In genomic region chr10:132632851-132633684, GRCh38 we compare ENCODE assay signal across 1 cellular context.
TF ChIP-seq lines count a peak whose summit lies in the region.

No MANE protein-coding gene starts in this region.

TF ChIP-seq in WTC11, 78 proteins besides CTCF, POLR2A, EP300 and RAD21 (continued from another document):
- TF ChIP-seq, protein P1, sequence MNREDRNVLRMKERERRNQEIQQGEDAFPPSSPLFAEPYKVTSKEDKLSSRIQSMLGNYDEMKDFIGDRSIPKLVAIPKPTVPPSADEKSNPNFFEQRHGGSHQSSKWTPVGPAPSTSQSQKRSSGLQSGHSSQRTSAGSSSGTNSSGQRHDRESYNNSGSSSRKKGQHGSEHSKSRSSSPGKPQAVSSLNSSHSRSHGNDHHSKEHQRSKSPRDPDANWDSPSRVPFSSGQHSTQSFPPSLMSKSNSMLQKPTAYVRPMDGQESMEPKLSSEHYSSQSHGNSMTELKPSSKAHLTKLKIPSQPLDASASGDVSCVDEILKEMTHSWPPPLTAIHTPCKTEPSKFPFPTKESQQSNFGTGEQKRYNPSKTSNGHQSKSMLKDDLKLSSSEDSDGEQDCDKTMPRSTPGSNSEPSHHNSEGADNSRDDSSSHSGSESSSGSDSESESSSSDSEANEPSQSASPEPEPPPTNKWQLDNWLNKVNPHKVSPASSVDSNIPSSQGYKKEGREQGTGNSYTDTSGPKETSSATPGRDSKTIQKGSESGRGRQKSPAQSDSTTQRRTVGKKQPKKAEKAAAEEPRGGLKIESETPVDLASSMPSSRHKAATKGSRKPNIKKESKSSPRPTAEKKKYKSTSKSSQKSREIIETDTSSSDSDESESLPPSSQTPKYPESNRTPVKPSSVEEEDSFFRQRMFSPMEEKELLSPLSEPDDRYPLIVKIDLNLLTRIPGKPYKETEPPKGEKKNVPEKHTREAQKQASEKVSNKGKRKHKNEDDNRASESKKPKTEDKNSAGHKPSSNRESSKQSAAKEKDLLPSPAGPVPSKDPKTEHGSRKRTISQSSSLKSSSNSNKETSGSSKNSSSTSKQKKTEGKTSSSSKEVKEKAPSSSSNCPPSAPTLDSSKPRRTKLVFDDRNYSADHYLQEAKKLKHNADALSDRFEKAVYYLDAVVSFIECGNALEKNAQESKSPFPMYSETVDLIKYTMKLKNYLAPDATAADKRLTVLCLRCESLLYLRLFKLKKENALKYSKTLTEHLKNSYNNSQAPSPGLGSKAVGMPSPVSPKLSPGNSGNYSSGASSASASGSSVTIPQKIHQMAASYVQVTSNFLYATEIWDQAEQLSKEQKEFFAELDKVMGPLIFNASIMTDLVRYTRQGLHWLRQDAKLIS (CRISPR knock-in tag; IDR thresholded peaks at IDR 0.05; ENCODE audit: borderline replicate concordance) = no peak
- TF ChIP-seq CBFB (CRISPR knock-in tag; IDR thresholded peaks at IDR 0.05; ENCODE audit: low read depth) = no peak
- TF ChIP-seq ZNF396 (CRISPR knock-in tag; IDR thresholded peaks at IDR 0.05; ENCODE audit: borderline replicate concordance) = no peak
- no peak for TF ChIP-seq ELF4 (CRISPR knock-in tag; IDR thresholded peaks at IDR 0.05; ENCODE audit: low read depth)
- no peak for TF ChIP-seq KAT7 (CRISPR knock-in tag; IDR thresholded peaks at IDR 0.05; ENCODE audit: borderline replicate concordance)
- TF ChIP-seq NR1H2 (CRISPR knock-in tag; IDR thresholded peaks at IDR 0.05) = no peak
- no peak for TF ChIP-seq ESRRA (CRISPR knock-in tag; IDR thresholded peaks at IDR 0.05; ENCODE audit: borderline replicate concordance)
- TF ChIP-seq ETV6 (CRISPR knock-in tag; IDR thresholded peaks at IDR 0.05) = no peak
